19 cellular contexts compared by ENCODE assay signal in genomic region chr19:7228935-7229541, GRCh38.
DNase-seq lines count a peak whose midpoint lies in the region; ATAC-seq, FAIRE-seq and TF ChIP-seq lines count a peak whose summit lies in the region.
"Had no signal": no experiment of that assay in that cellular context is flagged by ENCODE, and none has a peak within 500 bp of the region (broad histone marks: within the 10 kb centered on the region; RNA-seq: fewer than 3 reads in every experiment).

No MANE protein-coding gene starts in this region.

- ATAC-seq in K562 (no peak), GM21723 (IDR thresholded peaks at IDR 0.05; ENCODE audit: unreplicated experiment) (no peak)
- ATAC-seq in activated naive CD8-positive, alpha-beta T cell treated with anti-CD3 and anti-CD28 coated beads, Interleukin-2, amount 50 U/mL, for 24 hours: no peak
- ATAC-seq: HCT116 had no signal

- no peak for TF ChIP-seq POLR2A in K562 (conservative IDR thresholded peaks at IDR 0.05)

- H3K79me2 ChIP-seq in K562 (ENCODE audit: control insufficient read depth, insufficient read depth, low read length): no peaks in the 10 kb centered on the region

- H3K9ac ChIP-seq in BLaER1 treated with 17β-estradiol and CSF1 and Interleukin-3, amounts not matched to agents 10 nM and 100 nM: no peak overlapping the region
- H3K9ac ChIP-seq in K562 (ENCODE audit: insufficient read depth in 1 of 2, low read depth in 2 of 2, low read length in 2 of 2) (no peak overlapping the region), muscle layer of colon (ENCODE audit: low read length) (no peak overlapping the region)
- H3K9ac ChIP-seq: GM23248 had no signal

- no TSS peak for BruUV-seq in K562 (replicated peaks; lab: Mats Ljungman, UMichigan)

- intact Hi-C loops in K562 (cut with micrococcal nuclease): no loop called here
- intact Hi-C loops in activated T-helper 1 cell treated with anti-CD3 and anti-CD28 coated beads, Interleukin-12 subunit alpha, Interleukin-12 subunit beta, Interleukin-2, Interleukin-4 antibody, amounts not matched to agents 30 ng/mL and 10 ng/mL and 1 ng/mL, durations not matched to agents 14 hours and 24 hours and 36 hours (cut with micrococcal nuclease): no loop called here

- peaks cover 28 to 68% (median 51%) of the 10 kb centered on the region in 10 experiments for H3K4me1 ChIP-seq in BLaER1 treated with 17β-estradiol and CSF1 and Interleukin-3, amounts not matched to agents 10 nM and 100 nM
- H3K4me1 ChIP-seq in HEK293 (ENCODE audit: control insufficient read depth, insufficient read depth, low read length) (no peaks in the 10 kb centered on the region), K562 (replicated peaks in 1 of 2; ENCODE audit: control insufficient read depth in 2 of 2, insufficient read depth in 2 of 2, low read length in 2 of 2) (no peaks in the 10 kb centered on the region), muscle layer of colon (ENCODE audit: insufficient read depth, low read length) (peaks cover 56% of the 10 kb centered on the region)

- H3K4me3 ChIP-seq in BLaER1 treated with 17β-estradiol and CSF1 and Interleukin-3, amounts not matched to agents 10 nM and 100 nM: no peak overlapping the region
- H3K4me3 ChIP-seq in HEK293 (ENCODE audit: low read depth, low read length) (no peak overlapping the region), K562 (no peak overlapping the region), muscle layer of colon (ENCODE audit: low read depth in 1 of 2, low read length in 2 of 2) (no peak overlapping the region)
- H3K4me3 ChIP-seq: GM23248 had no signal

- H3K4me3 Mint-ChIP-seq in activated T-helper 1 cell treated with anti-CD3 and anti-CD28 coated beads, Interleukin-12 subunit alpha, Interleukin-12 subunit beta, Interleukin-2, Interleukin-4 antibody, amounts not matched to agents 30 ng/mL and 10 ng/mL and 1 ng/mL, durations not matched to agents 14 hours and 24 hours and 36 hours: no peak overlapping the region
- H3K4me3 Mint-ChIP-seq in activated naive CD8-positive, alpha-beta T cell treated with anti-CD3 and anti-CD28 coated beads, Interleukin-2, amount 50 U/mL, for 24 hours: no peak overlapping the region
- H3K4me3 Mint-ChIP-seq: CD14-positive monocyte; CD4-positive, alpha-beta memory T cell; HFFc6 had no signal

- H3K4me1 Mint-ChIP-seq in activated T-helper 1 cell treated with anti-CD3 and anti-CD28 coated beads, Interleukin-12 subunit alpha, Interleukin-12 subunit beta, Interleukin-2, Interleukin-4 antibody, amounts not matched to agents 30 ng/mL and 10 ng/mL and 1 ng/mL, durations not matched to agents 14 hours and 24 hours and 36 hours (ENCODE audit: low read depth): no peaks in the 10 kb centered on the region
- H3K4me1 Mint-ChIP-seq in activated naive CD8-positive, alpha-beta T cell treated with anti-CD3 and anti-CD28 coated beads, Interleukin-2, amount 50 U/mL, for 24 hours: peaks cover 7% of the 10 kb centered on the region
- H3K4me1 Mint-ChIP-seq: CD4-positive, alpha-beta memory T cell had no signal

- no peak for TF ChIP-seq CTCF in HEK293 (tag by site-specific recombination; IDR thresholded peaks at IDR 0.05)
- no peak for TF ChIP-seq CTCF in K562 (IDR thresholded peaks at IDR 0.05 in 2 of 3, conservative IDR thresholded peaks at IDR 0.05 in 1 of 3; ENCODE audit: insufficient read depth in 2 of 3, low read depth in 1 of 3, low read length in 3 of 3)

- no peak overlapping the region for H3K27ac Mint-ChIP-seq in activated T-helper 1 cell treated with anti-CD3 and anti-CD28 coated beads, Interleukin-12 subunit alpha, Interleukin-12 subunit beta, Interleukin-2, Interleukin-4 antibody, amounts not matched to agents 30 ng/mL and 10 ng/mL and 1 ng/mL, durations not matched to agents 14 hours and 24 hours and 36 hours
- H3K27ac Mint-ChIP-seq in activated naive CD8-positive, alpha-beta T cell treated with anti-CD3 and anti-CD28 coated beads, Interleukin-2, amount 50 U/mL, for 24 hours: no peak overlapping the region
- H3K27ac Mint-ChIP-seq: CD14-positive monocyte, HFFc6 had no signal

- peaks cover 4% of the 10 kb centered on the region for H3K27me3 Mint-ChIP-seq in activated T-helper 1 cell treated with anti-CD3 and anti-CD28 coated beads, Interleukin-12 subunit alpha, Interleukin-12 subunit beta, Interleukin-2, Interleukin-4 antibody, amounts not matched to agents 30 ng/mL and 10 ng/mL and 1 ng/mL, durations not matched to agents 14 hours and 24 hours and 36 hours (ENCODE audit: insufficient read depth)
- H3K27me3 Mint-ChIP-seq in activated naive CD8-positive, alpha-beta T cell treated with anti-CD3 and anti-CD28 coated beads, Interleukin-2, amount 50 U/mL, for 24 hours: peaks cover 5% of the 10 kb centered on the region

- in situ Hi-C loops in K562 (cut with MboI): no loop called here

- peaks cover 38 to 100% (median 92%) of the 10 kb centered on the region in 11 experiments; a peak in 21 of 22 replicates for H4K20me1 ChIP-seq in BLaER1 treated with 17β-estradiol and CSF1 and Interleukin-3, amounts not matched to agents 10 nM and 100 nM
- peaks cover 4% of the 10 kb centered on the region; the same call in 1 of the 2 replicates for H4K20me1 ChIP-seq in K562 (replicated peaks; ENCODE audit: control insufficient read depth, insufficient read depth, low read length)

- H2AFZ ChIP-seq in K562 (ENCODE audit: low read depth, low read length): no peak overlapping the region
- H2AFZ ChIP-seq: GM23248 had no signal

- no peak for DNase-seq in K562 (ENCODE audit: extremely low read depth in 1 of 4, low spot score in 3 of 4)
- DNase-seq in activated CD4-positive, alpha-beta T cell treated with anti-CD3 and anti-CD28 coated beads for 48 hours: no peak
- no peak for DNase-seq in activated T-helper 1 cell treated with anti-CD3 and anti-CD28 coated beads, Interleukin-12 subunit alpha, Interleukin-12 subunit beta, Interleukin-2, Interleukin-4 antibody, amounts not matched to agents 30 ng/mL and 10 ng/mL and 1 ng/mL, durations not matched to agents 14 hours and 24 hours and 36 hours (ENCODE audit: low spot score)
- no peak for DNase-seq in activated naive CD8-positive, alpha-beta T cell treated with anti-CD3 and anti-CD28 coated beads, Interleukin-2, amount 50 U/mL, for 24 hours
- DNase-seq: Calu3; CD4-positive, alpha-beta memory T cell; COR-L47; DMS153; DND-41; GM23248; H9; HFFc6 had no signal

- no peaks in the 10 kb centered on the region for H3K9me3 ChIP-seq in BLaER1 treated with 17β-estradiol and CSF1 and Interleukin-3, amounts not matched to agents 10 nM and 100 nM (replicated peaks in 1 of 11)
- H3K9me3 ChIP-seq in HEK293 (ENCODE audit: control insufficient read depth, insufficient read depth, low read depth, low read length): no peaks in the 10 kb centered on the region
- no peaks in the 10 kb centered on the region for H3K9me3 ChIP-seq in K562 (replicated peaks; ENCODE audit: control insufficient read depth, insufficient read depth, low read depth, low read length)
- H3K9me3 ChIP-seq in muscle layer of colon (ENCODE audit: low read length): no peaks in the 10 kb centered on the region

- WGBS in K562 (ENCODE audit: insufficient coverage, low coverage, missing lambda C conversion rate): 0% methylated on average over 1 of the region's 1 CpG

- CTCF ChIA-PET in HEK293 (lab: Yijun Ruan, JAX): interaction anchor here (0.6 kb wide), 1 partner anchor 70 kb away, joined by 3 read pairs; no protein-coding TSS in a partner anchor
- CTCF ChIA-PET in K562 (lab: Yijun Ruan, JAX; ENCODE audit: low intra/inter-chr PET ratio): no interaction called here

- POLR2A ChIA-PET in HEK293 (lab: Yijun Ruan, JAX): no interaction called here
- POLR2A ChIA-PET in K562 (lab: Yijun Ruan, JAX): no interaction called here

- no peaks in the 10 kb centered on the region for H3K27me3 ChIP-seq in BLaER1 treated with 17β-estradiol and CSF1 and Interleukin-3, amounts not matched to agents 10 nM and 100 nM
- H3K27me3 ChIP-seq in K562 (ENCODE audit: control insufficient read depth in 2 of 2, insufficient read depth in 2 of 2, low read length in 2 of 2): peaks cover 0 to 31% of the 10 kb centered on the region in 2 experiments; a peak in 2 of 5 replicates
- no peaks in the 10 kb centered on the region for H3K27me3 ChIP-seq in muscle layer of colon (ENCODE audit: control insufficient read depth in 1 of 2, insufficient read depth in 2 of 2, low read length in 2 of 2)

- no peak for TF ChIP-seq RAD21 in K562 (CRISPR knock-in tag; conservative IDR thresholded peaks at IDR 0.05 in 1 of 2, IDR thresholded peaks at IDR 0.05 in 1 of 2)

- FAIRE-seq in K562 (lab: Jason Lieb, UNC): no peak
- FAIRE-seq: G401.6 had no signal

- no peak for TF ChIP-seq EP300 in K562 (IDR thresholded peaks at IDR 0.05; ENCODE audit: low read length)

- H3K27ac ChIP-seq in BLaER1 treated with 17β-estradiol and CSF1 and Interleukin-3, amounts not matched to agents 10 nM and 100 nM: no peak overlapping the region
- H3K27ac ChIP-seq in HEK293 (ENCODE audit: extremely low read depth, low read depth, low read length) (no peak overlapping the region), K562 (ENCODE audit: extremely low read depth, low read depth, low read length) (no peak overlapping the region), muscle layer of colon (ENCODE audit: low read depth, low read length) (peak overlapping the region; percentile 4)
- H3K27ac ChIP-seq: GM23248 had no signal

- H3K36me3 ChIP-seq in BLaER1 treated with 17β-estradiol and CSF1 and Interleukin-3, amounts not matched to agents 10 nM and 100 nM: peaks cover 0 to 54% (median 34%) of the 10 kb centered on the region in 11 experiments; a peak in 16 of 22 replicates
- no peaks in the 10 kb centered on the region for H3K36me3 ChIP-seq in HEK293 (ENCODE audit: control insufficient read depth in 2 of 2, insufficient read depth in 1 of 2, low read length in 2 of 2)
- H3K36me3 ChIP-seq in K562 (ENCODE audit: control insufficient read depth, insufficient read depth, low read length): no peaks in the 10 kb centered on the region
- no peaks in the 10 kb centered on the region for H3K36me3 ChIP-seq in muscle layer of colon (ENCODE audit: insufficient read depth, low read length)

- no peaks in the 10 kb centered on the region for H3K9me3 Mint-ChIP-seq in activated T-helper 1 cell treated with anti-CD3 and anti-CD28 coated beads, Interleukin-12 subunit alpha, Interleukin-12 subunit beta, Interleukin-2, Interleukin-4 antibody, amounts not matched to agents 30 ng/mL and 10 ng/mL and 1 ng/mL, durations not matched to agents 14 hours and 24 hours and 36 hours
- H3K9me3 Mint-ChIP-seq in activated naive CD8-positive, alpha-beta T cell treated with anti-CD3 and anti-CD28 coated beads, Interleukin-2, amount 50 U/mL, for 24 hours: no peaks in the 10 kb centered on the region
- H3K9me3 Mint-ChIP-seq: CD14-positive monocyte, H9 had no signal

- peak overlapping the region in 8 of 11 experiments; percentile 85 to 94 (median 92); a peak in 10 of 22 replicates for H3K4me2 ChIP-seq in BLaER1 treated with 17β-estradiol and CSF1 and Interleukin-3, amounts not matched to agents 10 nM and 100 nM
- no peak overlapping the region for H3K4me2 ChIP-seq in K562 (ENCODE audit: insufficient read depth, low read length)

- H3K36me3 Mint-ChIP-seq in activated T-helper 1 cell treated with anti-CD3 and anti-CD28 coated beads, Interleukin-12 subunit alpha, Interleukin-12 subunit beta, Interleukin-2, Interleukin-4 antibody, amounts not matched to agents 30 ng/mL and 10 ng/mL and 1 ng/mL, durations not matched to agents 14 hours and 24 hours and 36 hours (ENCODE audit: low read depth): no peaks in the 10 kb centered on the region
- no peaks in the 10 kb centered on the region for H3K36me3 Mint-ChIP-seq in activated naive CD8-positive, alpha-beta T cell treated with anti-CD3 and anti-CD28 coated beads, Interleukin-2, amount 50 U/mL, for 24 hours (ENCODE audit: low read depth)
- H3K36me3 Mint-ChIP-seq: CD4-positive, alpha-beta memory T cell had no signal

- H3K9me1 ChIP-seq in K562 (ENCODE audit: control insufficient read depth, insufficient read depth, low read length): no peaks in the 10 kb centered on the region
